In genomic region chr14:105418269-105419054, GRCh38 we compare ENCODE assay signal across 9 cellular contexts. TPM values are rescaled to one million over a fixed set of nuclear protein-coding genes. Genes with fewer than 3 reads are reported as not detected.
DNase-seq lines count a peak whose midpoint lies in the region; ATAC-seq and TF ChIP-seq lines count a peak whose summit lies in the region.
"Had no signal": no experiment of that assay in that cellular context is flagged by ENCODE, and none has a peak within 500 bp of the region (broad histone marks: within the 10 kb centered on the region; RNA-seq: fewer than 3 reads in every experiment).

No MANE protein-coding gene starts in this region.

- no peaks in the 10 kb centered on the region for H3K27me3 ChIP-seq in SU-DHL-6 (ENCODE audit: low read length)
- no peaks in the 10 kb centered on the region for H3K27me3 ChIP-seq in gastrocnemius medialis

- peak overlapping the region; percentile 44 for H3K4me3 Mint-ChIP-seq in T-helper 1 cell treated with Interleukin-12 subunit alpha and Interleukin-12 subunit beta and Interleukin-4 antibody, amounts not matched to agents 30 μg/mL and 1 μg/mL, for 36 hours

- H3K4me2 ChIP-seq in SU-DHL-6 (ENCODE audit: low read depth, low read length, poor library complexity, severe bottlenecking), result peak overlapping the region; percentile 61

- TF ChIP-seq CTCF in SU-DHL-6 (IDR thresholded peaks at IDR 0.05; ENCODE audit: insufficient read depth, low read length, poor library complexity, severe bottlenecking), result no peak
- no peak for TF ChIP-seq CTCF in foreskin fibroblast (IDR thresholded peaks at IDR 0.05; ENCODE audit: low read depth, low read length)
- TF ChIP-seq CTCF in gastrocnemius medialis (IDR thresholded peaks at IDR 0.05 in 4 of 5, conservative IDR thresholded peaks at IDR 0.05 in 1 of 5), result no peak

- peak overlapping the region; percentile 62 for H3K9ac ChIP-seq in SU-DHL-6 (ENCODE audit: low read length)

- H3K9me3 ChIP-seq in SU-DHL-6 (ENCODE audit: insufficient read depth, low read length), result no peaks in the 10 kb centered on the region
- H3K9me3 ChIP-seq in gastrocnemius medialis, result no peaks in the 10 kb centered on the region

- DNase-seq in T-helper 1 cell (no peak), foreskin fibroblast (no peak), gastrocnemius medialis (no peak), HT-29 (ENCODE audit: low spot score) (no peak)
- DNase-seq in stimulated activated CD4-positive, alpha-beta T cell treated with anti-CD3 and anti-CD28 coated beads, Interleukin-12 subunit alpha, Interleukin-12 subunit beta, amount 100 ng/mL, for 4 hours, result no peak
- no peak for DNase-seq in activated CD8-positive, alpha-beta memory T cell treated with anti-CD3 and anti-CD28 coated beads, Interleukin-2, amount 50 U/mL, for 4 hours
- DNase-seq: midbrain had no signal

- no peaks in the 10 kb centered on the region for H3K36me3 ChIP-seq in SU-DHL-6 (ENCODE audit: low read length)
- H3K36me3 ChIP-seq in gastrocnemius medialis, result no peaks in the 10 kb centered on the region

- H2AFZ ChIP-seq in SU-DHL-6 (ENCODE audit: low read depth, low read length, severe bottlenecking), result no peak overlapping the region

- peaks cover 28 to 39% of the 10 kb centered on the region in 2 donors for H3K4me1 ChIP-seq in gastrocnemius medialis

- peaks cover 4% of the 10 kb centered on the region for H3K27me3 Mint-ChIP-seq in T-helper 1 cell treated with Interleukin-12 subunit alpha and Interleukin-12 subunit beta and Interleukin-4 antibody, amounts not matched to agents 30 μg/mL and 1 μg/mL, for 36 hours (ENCODE audit: low read depth)

- intact Hi-C loops in gastrocnemius medialis (cut with DNase I; ENCODE audit: low total_unique reads), result loop anchor here (10.0 kb wide), 1 partner anchor 114 kb away; the partner anchor contains the start of gene BRF1

- in situ Hi-C loops in gastrocnemius medialis (cut with MboI; ENCODE audit: low sequenced_read_pairs in 4 of 4), result no loop called here

- H3K27ac Mint-ChIP-seq in T-helper 1 cell treated with Interleukin-12 subunit alpha and Interleukin-12 subunit beta and Interleukin-4 antibody, amounts not matched to agents 30 μg/mL and 1 μg/mL, for 36 hours, result no peak overlapping the region

- no peaks in the 10 kb centered on the region for H3K36me3 Mint-ChIP-seq in T-helper 1 cell treated with Interleukin-12 subunit alpha and Interleukin-12 subunit beta and Interleukin-4 antibody, amounts not matched to agents 30 μg/mL and 1 μg/mL, for 36 hours (ENCODE audit: low read depth)

- no peak for TF ChIP-seq POLR2A in gastrocnemius medialis (IDR thresholded peaks at IDR 0.05)

- no peaks in the 10 kb centered on the region for H3K9me2 ChIP-seq in SU-DHL-6 (replicated peaks; ENCODE audit: insufficient read depth, low read length)

- H3F3A ChIP-seq in SU-DHL-6 (ENCODE audit: insufficient read depth), result no peaks in the 10 kb centered on the region

- H3K4me3 ChIP-seq in SU-DHL-6 (ENCODE audit: insufficient read depth, low read length, poor library complexity, severe bottlenecking) (no peak overlapping the region), foreskin fibroblast (ENCODE audit: low read depth in 1 of 2, low read length in 2 of 2) (peak overlapping the region; percentile 77), gastrocnemius medialis (peak overlapping the region in 3 of 4 donors; percentile 75 to 95 (median 82))

- no peaks in the 10 kb centered on the region for H3K9me3 Mint-ChIP-seq in T-helper 1 cell treated with Interleukin-12 subunit alpha and Interleukin-12 subunit beta and Interleukin-4 antibody, amounts not matched to agents 30 μg/mL and 1 μg/mL, for 36 hours

- H3K79me2 ChIP-seq in SU-DHL-6 (ENCODE audit: insufficient read depth, low read length), result peaks cover 33% of the 10 kb centered on the region

- no peak for ATAC-seq in gastrocnemius medialis

- H3K27ac ChIP-seq in SU-DHL-6 (ENCODE audit: low read depth, low read length), result no peak overlapping the region
- peak overlapping the region; percentile 81 to 88 (median 82) for H3K27ac ChIP-seq in gastrocnemius medialis

- H3K4me1 Mint-ChIP-seq in T-helper 1 cell treated with Interleukin-12 subunit alpha and Interleukin-12 subunit beta and Interleukin-4 antibody, amounts not matched to agents 30 μg/mL and 1 μg/mL, for 36 hours (ENCODE audit: low read depth), result peaks cover 11% of the 10 kb centered on the region

- H4K20me1 ChIP-seq in SU-DHL-6 (ENCODE audit: low read depth, low read length), result no peaks in the 10 kb centered on the region

RNA-seq across cellular contexts. Expression of gene MTA1, which starts 1.2 kb away (rescaled TPM):
- 10 to 100 TPM; 18.2 to 30.8 (median 28.2) TPM for total RNA-seq in gastrocnemius medialis
- total RNA-seq in HT-29 (2014; rRNA removed; shearing (Covaris generic)), result 120 and 136 TPM in 2 replicates

RNA-seq across cellular contexts. Expression of gene TEX22, which starts 20.1 kb away (rescaled TPM):
- total RNA-seq in gastrocnemius medialis, result not detected
- total RNA-seq in HT-29 (2014; rRNA removed; shearing (Covaris generic)), result not detected in 2 replicates

RNA-seq across cellular contexts. Expression of gene CRIP2, which starts 56.2 kb away (rescaled TPM):
- total RNA-seq in gastrocnemius medialis, result 10 to 100 TPM; 31.4 to 47.1 (median 38.8) TPM
- total RNA-seq in HT-29 (2014; rRNA removed; shearing (Covaris generic)), result 267 and 274 TPM in 2 replicates
